Comparison of ENCODE assay signal across 27 cellular contexts in genomic region chr9:101312661-101313060, GRCh38.
"Had no signal": no experiment of that assay in that cellular context is flagged by ENCODE, and none has a peak within 500 bp of the region (broad histone marks: within the 10 kb centered on the region; RNA-seq: fewer than 3 reads in every experiment).

No MANE protein-coding gene starts in this region.

- H3K4me2 ChIP-seq: hepatocyte had no signal

- H3K27me3 ChIP-seq: dorsolateral prefrontal cortex, esophagus muscularis mucosa, foreskin keratinocyte, hepatocyte, suprapubic skin, transverse colon, upper lobe of right lung, uterus had no signal

- ATAC-seq: gastroesophageal sphincter; heart left ventricle; left lobe of liver; natural killer cell treated with Interleukin-12 subunit alpha and Interleukin-12 subunit beta and Interleukin-15 and Interleukin-18, amount 100 ng/mL, for 72 hours; sciatic nerve; stimulated activated naive B cell treated with anti-CD40 and anti-IgM and Interleukin-4, amounts not matched to agents 10 μg/mL and 1 μg/mL and 100 μg/mL, for 72 hours; stimulated activated naive CD8-positive, alpha-beta T cell treated with anti-CD3 and anti-CD28 coated beads, Interleukin-15, amount 100 ng/mL, for 72 hours; upper lobe of right lung had no signal

- H3K27ac ChIP-seq: epithelial cell of prostate, esophagus muscularis mucosa, foreskin keratinocyte, gastroesophageal sphincter, heart left ventricle, hepatocyte, parathyroid adenoma, spleen, suprapubic skin, transverse colon, upper lobe of right lung, uterus had no signal

- DNase-seq: cerebellar nuclear complex; cortex of kidney; dorsolateral prefrontal cortex; effector CD4-positive, alpha-beta T cell; heart left ventricle; kidney; naive B cell; spleen; stimulated activated CD4-positive, alpha-beta T cell treated with anti-CD3 and anti-CD28 coated beads, Interleukin-4, amount 100 ng/mL, for 4 hours; stimulated activated naive B cell treated with anti-CD40 and anti-IgM and Interleukin-4, amounts not matched to agents 10 μg/mL and 1 μg/mL and 100 μg/mL, for 72 hours; stimulated activated naive CD8-positive, alpha-beta T cell treated with anti-CD3 and anti-CD28 coated beads, Interleukin-15, amount 100 ng/mL, for 72 hours; transverse colon; upper lobe of right lung; uterus had no signal

- H3K36me3 ChIP-seq: esophagus muscularis mucosa, gastroesophageal sphincter, heart left ventricle, spleen, suprapubic skin, transverse colon, upper lobe of right lung, uterus had no signal

- H3K4me1 ChIP-seq: esophagus muscularis mucosa, gastroesophageal sphincter, heart left ventricle, parathyroid adenoma, spleen, transverse colon, upper lobe of right lung, uterus had no signal

- H3K4me3 ChIP-seq: dorsolateral prefrontal cortex, esophagus muscularis mucosa, gastroesophageal sphincter, heart left ventricle, hepatocyte, lung, spleen, suprapubic skin, transverse colon, upper lobe of right lung, uterus had no signal

- H3K9ac ChIP-seq: parathyroid adenoma had no signal

- H3K9me3 Mint-ChIP-seq: memory B cell; naive B cell; natural killer cell treated with Interleukin-12 subunit alpha and Interleukin-12 subunit beta and Interleukin-15 and Interleukin-18, amount 100 ng/mL, for 72 hours; stimulated activated naive B cell treated with anti-CD40 and anti-IgM and Interleukin-4, amounts not matched to agents 10 μg/mL and 1 μg/mL and 100 μg/mL, for 72 hours; stimulated activated naive CD8-positive, alpha-beta T cell treated with anti-CD3 and anti-CD28 coated beads, Interleukin-15, amount 100 ng/mL, for 72 hours had no signal

- H2AFZ ChIP-seq: hepatocyte, parathyroid adenoma had no signal

- H3K27ac Mint-ChIP-seq: memory B cell; natural killer cell treated with Interleukin-12 subunit alpha and Interleukin-12 subunit beta and Interleukin-15 and Interleukin-18, amount 100 ng/mL, for 72 hours; progenitor cell of endocrine pancreas; stimulated activated naive B cell treated with anti-CD40 and anti-IgM and Interleukin-4, amounts not matched to agents 10 μg/mL and 1 μg/mL and 100 μg/mL, for 72 hours; stimulated activated naive CD8-positive, alpha-beta T cell treated with anti-CD3 and anti-CD28 coated beads, Interleukin-15, amount 100 ng/mL, for 72 hours had no signal

- FAIRE-seq: kidney had no signal

- H3K27me3 Mint-ChIP-seq: progenitor cell of endocrine pancreas had no signal

- H3K79me2 ChIP-seq: hepatocyte, parathyroid adenoma had no signal

- H3K4me3 Mint-ChIP-seq: memory B cell; naive B cell; natural killer cell treated with Interleukin-12 subunit alpha and Interleukin-12 subunit beta and Interleukin-15 and Interleukin-18, amount 100 ng/mL, for 72 hours; stimulated activated naive B cell treated with anti-CD40 and anti-IgM and Interleukin-4, amounts not matched to agents 10 μg/mL and 1 μg/mL and 100 μg/mL, for 72 hours; stimulated activated naive CD8-positive, alpha-beta T cell treated with anti-CD3 and anti-CD28 coated beads, Interleukin-15, amount 100 ng/mL, for 72 hours had no signal

- H3K36me3 Mint-ChIP-seq: memory B cell; naive B cell; natural killer cell treated with Interleukin-12 subunit alpha and Interleukin-12 subunit beta and Interleukin-15 and Interleukin-18, amount 100 ng/mL, for 72 hours; stimulated activated naive B cell treated with anti-CD40 and anti-IgM and Interleukin-4, amounts not matched to agents 10 μg/mL and 1 μg/mL and 100 μg/mL, for 72 hours had no signal

- H3K4me1 Mint-ChIP-seq: memory B cell; naive B cell; stimulated activated naive B cell treated with anti-CD40 and anti-IgM and Interleukin-4, amounts not matched to agents 10 μg/mL and 1 μg/mL and 100 μg/mL, for 72 hours; stimulated activated naive CD8-positive, alpha-beta T cell treated with anti-CD3 and anti-CD28 coated beads, Interleukin-15, amount 100 ng/mL, for 72 hours had no signal

- H3K9me3 ChIP-seq: esophagus muscularis mucosa, gastroesophageal sphincter, heart left ventricle, spleen, suprapubic skin, transverse colon, upper lobe of right lung, uterus had no signal
